ENCODE assay signal across 23 cellular contexts in genomic region chr6:155635416-155635815, GRCh38.
"Had no signal": no experiment of that assay in that cellular context is flagged by ENCODE, and none has a peak within 500 bp of the region (broad histone marks: within the 10 kb centered on the region; RNA-seq: fewer than 3 reads in every experiment).

No MANE protein-coding gene starts in this region.

- H3K4me3 ChIP-seq: K562, SJSA1, SK-N-MC had no signal

- H3K27me3 ChIP-seq: SJSA1 had no signal

- H3K9me3 ChIP-seq: SJSA1 had no signal

- H3K36me3 ChIP-seq: SJSA1 had no signal

- H3K27ac ChIP-seq: KMS-11, SJSA1, SK-N-MC had no signal

- H3K4me1 ChIP-seq: SJSA1 had no signal

- DNase-seq: IMR-90, Kasumi-1, MV-4-11, NCI-H1048, NCI-H1105, NCI-H1417, NCI-H1436 treated with DMSO at 0.1 percent for 48 hours, NCI-H1694, NCI-H187 treated with DMSO at 0.1 percent for 48 hours, NCI-H2029 treated with DMSO at 0.1 percent for 48 hours, NCI-H2171 treated with DMSO at 0.1 percent for 48 hours, NCI-H345, NCI-H510A treated with DMSO at 0.1 percent for 48 hours, NCI-H526, Right ventricle myocardium superior, RPMI8226, SIG-M5 had no signal

- H3K4me2 ChIP-seq: KMS-11 had no signal

- H3K9ac ChIP-seq: KMS-11 had no signal

- FAIRE-seq: HepG2, K562, RCC 7860 had no signal
